7 cellular contexts compared by ENCODE assay signal in genomic region chr2:240616860-240617666, GRCh38. TPM values are rescaled to one million over a fixed set of nuclear protein-coding genes. Genes with fewer than 3 reads are reported as not detected.
DNase-seq lines count a peak whose midpoint lies in the region; ATAC-seq and TF ChIP-seq lines count a peak whose summit lies in the region.
"Not testable (repeated sequence)": the region's sequence is repeated elsewhere in the genome, so short reads cannot be mapped to it uniquely, and the experiment has no call there.

No MANE protein-coding gene starts in this region.

- not testable (repeated sequence) for H3K23ac ChIP-seq in H9 (ENCODE audit: insufficient read length, low read depth, low read length)

- WGBS in H9 (ENCODE audit: extremely low coverage, insufficient read length, low lambda C conversion rate), result no CpG with 5 or more reads among the region's 5 CpGs

- not testable (repeated sequence) for H3K23me2 ChIP-seq in H9 (ENCODE audit: insufficient read length, low read depth, low read length, poor library complexity, severe bottlenecking)

- H3K4me1 Mint-ChIP-seq in H9; chondrocyte (ENCODE audit: low read depth): not testable (repeated sequence)
- peaks cover 24% of the 10 kb centered on the region for H3K4me1 Mint-ChIP-seq in activated T-cell treated with anti-CD3 and anti-CD28 coated beads, Interleukin-2, amount 50 U/mL, for 24 hours (ENCODE audit: low read depth)

- not testable (repeated sequence) for H2BK12ac ChIP-seq in H9 (ENCODE audit: insufficient read length, low read depth, low read length)

- H4K8ac ChIP-seq in H9 (replicated peaks; ENCODE audit: insufficient read length, low read depth, low read length), result not testable (repeated sequence)

- H3K14ac ChIP-seq in H9 (ENCODE audit: insufficient read depth, low read length), result not testable (repeated sequence)

- not testable (repeated sequence) for H3K9me2 ChIP-seq in SU-DHL-6 (replicated peaks; ENCODE audit: insufficient read depth, low read length)

- not testable (repeated sequence) for H3K4ac ChIP-seq in H9 (ENCODE audit: low read depth, low read length)

- not testable (repeated sequence) for H4K91ac ChIP-seq in H9 (ENCODE audit: insufficient read length, low read depth, low read length)

- H3T11ph ChIP-seq in H9 (ENCODE audit: low read length), result not testable (repeated sequence)

- ATAC-seq in left lobe of liver, result not testable (repeated sequence)

- not testable (repeated sequence) for H3K9ac ChIP-seq in H9 (ENCODE audit: extremely low read depth, insufficient read length, low read length); SU-DHL-6 (ENCODE audit: low read length)

- not testable (repeated sequence) for H2BK120ac ChIP-seq in H9 (ENCODE audit: low read depth, low read length, poor library complexity, severe bottlenecking)

- H2BK15ac ChIP-seq in H9 (ENCODE audit: low read depth, low read length), result not testable (repeated sequence)

- H3K27me3 ChIP-seq in H9 (ENCODE audit: insufficient read depth, low read length); SU-DHL-6 (ENCODE audit: low read length): not testable (repeated sequence)

- not testable (repeated sequence) for H3K27ac Mint-ChIP-seq in H9; activated T-cell treated with anti-CD3 and anti-CD28 coated beads, Interleukin-2, amount 50 U/mL, for 24 hours; chondrocyte (ENCODE audit: unreplicated experiment)

- not testable (repeated sequence) for H3K79me2 ChIP-seq in H9 (ENCODE audit: insufficient read depth, low read length); SU-DHL-6 (ENCODE audit: insufficient read depth, low read length)

- not testable (repeated sequence) for H3K36me3 ChIP-seq in SU-DHL-6 (ENCODE audit: low read length)

- H2BK5ac ChIP-seq in H9 (ENCODE audit: insufficient read length, low read length), result not testable (repeated sequence)

- H3K27ac ChIP-seq in H9 (ENCODE audit: insufficient read length, low read depth, low read length); SU-DHL-6 (ENCODE audit: low read depth, low read length): not testable (repeated sequence)

- not testable (repeated sequence) for H3K9me3 ChIP-seq in H9 (ENCODE audit: control insufficient read depth, low read depth, low read length); SU-DHL-6 (ENCODE audit: insufficient read depth, low read length)

- TF ChIP-seq CTCF in H9 (conservative IDR thresholded peaks at IDR 0.05), result peak; percentile 37; the same call in 2 of the 3 replicates
- peak; percentile 17 for TF ChIP-seq CTCF in SU-DHL-6 (IDR thresholded peaks at IDR 0.05; ENCODE audit: insufficient read depth, low read length, poor library complexity, severe bottlenecking)
- not testable (repeated sequence) for TF ChIP-seq CTCF in chondrocyte (IDR thresholded peaks at IDR 0.05)

- not testable (repeated sequence) for H4K20me1 ChIP-seq in H9 (ENCODE audit: control insufficient read depth, insufficient read depth, insufficient read length); SU-DHL-6 (ENCODE audit: low read depth, low read length)

- H3K4me2 ChIP-seq in H9 (ENCODE audit: insufficient read depth, insufficient read length, low read length); SU-DHL-6 (ENCODE audit: low read depth, low read length, poor library complexity, severe bottlenecking): not testable (repeated sequence)

- H3F3A ChIP-seq in SU-DHL-6 (ENCODE audit: insufficient read depth), result not testable (repeated sequence)

- not testable (repeated sequence) for H3K79me1 ChIP-seq in H9 (ENCODE audit: insufficient read depth, low read depth, low read length, poor library complexity, severe bottlenecking)

- H3K4me3 Mint-ChIP-seq in H9; activated T-cell treated with anti-CD3 and anti-CD28 coated beads, Interleukin-2, amount 50 U/mL, for 24 hours; chondrocyte (ENCODE audit: unreplicated experiment): not testable (repeated sequence)

- peak; percentile 44 for DNase-seq in DMS 273 (lab: John Stamatoyannopoulos, UW; ENCODE audit: unreplicated experiment)
- DNase-seq in H9, result not testable (repeated sequence)
- peak; percentile 47 for DNase-seq in NAMALWA (ENCODE audit: low spot score)
- DNase-seq in activated T-cell treated with anti-CD3 and anti-CD28 coated beads, Interleukin-2, amount 50 U/mL, for 24 hours, result peak; percentile 28
- peak; percentile 25 for DNase-seq in chondrocyte (ENCODE audit: low spot score)
- DNase-seq in left lobe of liver (ENCODE audit: low spot score), result peak; percentile 14

- not testable (repeated sequence) for H3K4me1 ChIP-seq in H9 (ENCODE audit: insufficient read depth, low read length)

- not testable (repeated sequence) for H3K27me3 Mint-ChIP-seq in H9 (ENCODE audit: low read depth); activated T-cell treated with anti-CD3 and anti-CD28 coated beads, Interleukin-2, amount 50 U/mL, for 24 hours; chondrocyte (ENCODE audit: low read depth)

- not testable (repeated sequence) for H2AK5ac ChIP-seq in H9 (ENCODE audit: insufficient read length, low read length)

- H3K9me3 Mint-ChIP-seq in H9 (peaks cover 14 to 39% of the 10 kb centered on the region in 2 experiments), chondrocyte (ENCODE audit: low read depth) (peaks cover 12% of the 10 kb centered on the region)
- not testable (repeated sequence) for H3K9me3 Mint-ChIP-seq in activated T-cell treated with anti-CD3 and anti-CD28 coated beads, Interleukin-2, amount 50 U/mL, for 24 hours

- H3K18ac ChIP-seq in H9 (ENCODE audit: insufficient read length, low read depth, low read length), result not testable (repeated sequence)

- H2BK20ac ChIP-seq in H9 (ENCODE audit: low read depth, low read length, poor library complexity, severe bottlenecking), result not testable (repeated sequence)

- not testable (repeated sequence) for H3K56ac ChIP-seq in H9 (ENCODE audit: insufficient read length, low read depth, low read length)

- not testable (repeated sequence) for H4K5ac ChIP-seq in H9 (ENCODE audit: insufficient read length, low read depth, low read length)

- H2AFZ ChIP-seq in H9 (ENCODE audit: low read length); SU-DHL-6 (ENCODE audit: low read depth, low read length, severe bottlenecking): not testable (repeated sequence)

- H3K4me3 ChIP-seq in SU-DHL-6 (ENCODE audit: insufficient read depth, low read length, poor library complexity, severe bottlenecking), result not testable (repeated sequence)

- H3K36me3 Mint-ChIP-seq in H9 (ENCODE audit: insufficient read depth in 1 of 3, low read depth in 3 of 3), result peaks cover 2 to 12% (median 5%) of the 10 kb centered on the region in 3 experiments; a peak in 6 of 7 replicates
- peaks cover 16% of the 10 kb centered on the region for H3K36me3 Mint-ChIP-seq in activated T-cell treated with anti-CD3 and anti-CD28 coated beads, Interleukin-2, amount 50 U/mL, for 24 hours (ENCODE audit: low read depth)
- not testable (repeated sequence) for H3K36me3 Mint-ChIP-seq in chondrocyte (ENCODE audit: low read depth)

RNA-seq across cellular contexts. Expression of gene GPR35, which starts 8.2 kb away (rescaled TPM):
- total RNA-seq in H9 (2021) (0.66 and 1.4 TPM in 2 replicates), chondrocyte (1.9 to 2.9 TPM (median 2.8 TPM) in 3 replicates), left lobe of liver (0.53 TPM)

RNA-seq across cellular contexts. Expression of gene CAPN10, which starts 30.5 kb away (rescaled TPM):
- 45.0 and 47.4 TPM in 2 replicates for total RNA-seq in H9 (2021)
- total RNA-seq in chondrocyte, result 22.0 to 29.4 TPM (median 22.7 TPM) in 3 replicates
- total RNA-seq in left lobe of liver, result 13.7 TPM

RNA-seq across cellular contexts. Expression of gene RNPEPL1, which starts 48.8 kb away (rescaled TPM):
- 22.5 and 24.7 TPM in 2 replicates for total RNA-seq in H9 (2021)
- 54.9 to 63.2 TPM (median 61.3 TPM) in 3 replicates for total RNA-seq in chondrocyte
- total RNA-seq in left lobe of liver, result 40.6 TPM

RNA-seq across cellular contexts. Expression of gene DUSP28, which starts 56.9 kb away (rescaled TPM):
- total RNA-seq in H9 (2021) (1.6 and 2.9 TPM in 2 replicates), chondrocyte (3.4 to 4.7 TPM (median 3.7 TPM) in 3 replicates), left lobe of liver (2.0 TPM)

RNA-seq across cellular contexts. Expression of gene ANKMY1, which starts 59.3 kb away (rescaled TPM):
- 8.6 and 13.7 TPM in 2 replicates for total RNA-seq in H9 (2021)
- 9.5 to 20.6 TPM (median 10.8 TPM) in 3 replicates for total RNA-seq in chondrocyte
- 13.1 TPM for total RNA-seq in left lobe of liver
